29 cellular contexts compared by ENCODE assay signal in the genomic region with DNA sequence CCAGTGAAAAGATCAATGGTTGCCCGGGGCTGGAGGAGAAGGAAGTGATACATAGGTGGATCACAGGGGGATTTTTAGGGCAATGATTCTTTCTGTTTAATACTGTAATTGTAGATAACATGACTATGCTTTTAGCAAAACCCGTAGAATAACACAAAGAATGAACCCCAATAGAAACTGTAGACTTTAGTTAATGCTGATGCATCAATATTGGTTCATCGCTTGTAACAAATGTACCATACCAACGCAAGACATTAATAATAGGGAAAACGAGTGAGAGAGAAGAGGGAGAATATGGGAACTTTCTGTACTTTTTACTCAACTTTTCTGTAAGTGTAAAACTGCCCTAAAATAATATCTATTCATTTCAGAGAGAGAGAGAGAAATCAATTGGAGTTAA.
"Had no signal": no experiment of that assay in that cellular context is flagged by ENCODE, and none has a peak within 500 bp of the region (broad histone marks: within the 10 kb centered on the region; RNA-seq: fewer than 3 reads in every experiment).

No MANE protein-coding gene starts in this region.

- H3K27ac Mint-ChIP-seq: naive thymus-derived CD4-positive, alpha-beta T cell; nephron; neural progenitor cell; progenitor cell of endocrine pancreas; stimulated activated naive CD8-positive, alpha-beta T cell treated with anti-CD3 and anti-CD28 coated beads, Interleukin-15, amount 100 ng/mL, for 72 hours had no signal

- FAIRE-seq: endothelial cell of umbilical vein, islet of Langerhans had no signal

- H3K4me1 Mint-ChIP-seq: naive thymus-derived CD4-positive, alpha-beta T cell; neural progenitor cell; stimulated activated naive CD8-positive, alpha-beta T cell treated with anti-CD3 and anti-CD28 coated beads, Interleukin-15, amount 100 ng/mL, for 72 hours had no signal

- H3K4me3 Mint-ChIP-seq: naive thymus-derived CD4-positive, alpha-beta T cell; nephron; neural progenitor cell; stimulated activated naive CD8-positive, alpha-beta T cell treated with anti-CD3 and anti-CD28 coated beads, Interleukin-15, amount 100 ng/mL, for 72 hours had no signal

- H3K9ac ChIP-seq: neural progenitor cell, parathyroid adenoma had no signal

- H3K9me3 ChIP-seq: esophagus muscularis mucosa, heart right ventricle, left lung, suprapubic skin, transverse colon, vagina had no signal

- H2AFZ ChIP-seq: neural progenitor cell, parathyroid adenoma had no signal

- H3K79me2 ChIP-seq: parathyroid adenoma had no signal

- ATAC-seq: heart right ventricle; left cardiac atrium; left lung; naive thymus-derived CD4-positive, alpha-beta T cell; sciatic nerve; stimulated activated naive CD8-positive, alpha-beta T cell treated with anti-CD3 and anti-CD28 coated beads, Interleukin-15, amount 100 ng/mL, for 72 hours had no signal

- H3K36me3 ChIP-seq: esophagus muscularis mucosa, heart right ventricle, left lung, neural progenitor cell, suprapubic skin, transverse colon, vagina had no signal

- H3K36me3 Mint-ChIP-seq: naive thymus-derived CD4-positive, alpha-beta T cell; neural progenitor cell had no signal

- DNase-seq: dermis blood vessel endothelial cell; effector memory CD4-positive, alpha-beta T cell; foreskin melanocyte; glutamatergic neuron; heart right ventricle; hippocampal formation; left cardiac atrium; left lung; mesendoderm; midbrain; naive thymus-derived CD4-positive, alpha-beta T cell; stimulated activated CD4-positive, alpha-beta T cell treated with anti-CD3 and anti-CD28 coated beads, Interleukin-12 subunit alpha, Interleukin-12 subunit beta, amount 100 ng/mL, for 4 hours; stimulated activated CD4-positive, alpha-beta T cell treated with anti-CD3 and anti-CD28 coated beads, Interleukin-1b, Interleukin-23, amount 100 ng/mL, for 48 hours; stimulated activated CD4-positive, alpha-beta T cell treated with anti-CD3 and anti-CD28 coated beads, Interleukin-4, amount 100 ng/mL, for 1 hour; stimulated activated CD8-positive, alpha-beta memory T cell treated with anti-CD3 and anti-CD28 coated beads, Interleukin-4, amount 100 ng/mL, for 48 hours; stimulated activated naive CD4-positive, alpha-beta T cell; stimulated activated naive CD8-positive, alpha-beta T cell treated with anti-CD3 and anti-CD28 coated beads, Interleukin-15, amount 100 ng/mL, for 72 hours; transverse colon had no signal

- H3K27me3 Mint-ChIP-seq: stimulated activated naive CD8-positive, alpha-beta T cell treated with anti-CD3 and anti-CD28 coated beads, Interleukin-15, amount 100 ng/mL, for 72 hours had no signal

- H3K27me3 ChIP-seq: esophagus muscularis mucosa, heart right ventricle, left lung, neural progenitor cell, suprapubic skin, transverse colon, vagina had no signal

- H3K9me3 Mint-ChIP-seq: stimulated activated naive CD8-positive, alpha-beta T cell treated with anti-CD3 and anti-CD28 coated beads, Interleukin-15, amount 100 ng/mL, for 72 hours had no signal

- H3K4me3 ChIP-seq: esophagus muscularis mucosa, heart right ventricle, left lung, neural progenitor cell, smooth muscle cell, suprapubic skin, transverse colon, vagina had no signal

- H3K4me2 ChIP-seq: neural progenitor cell, smooth muscle cell had no signal

- H3K4me1 ChIP-seq: esophagus muscularis mucosa, heart right ventricle, left lung, parathyroid adenoma, transverse colon, vagina had no signal

- H3K27ac ChIP-seq: esophagus muscularis mucosa, heart right ventricle, left lung, neural progenitor cell, parathyroid adenoma, suprapubic skin, transverse colon, vagina had no signal
